Comparison of ENCODE assay signal across 1 cellular context in the genomic region with DNA sequence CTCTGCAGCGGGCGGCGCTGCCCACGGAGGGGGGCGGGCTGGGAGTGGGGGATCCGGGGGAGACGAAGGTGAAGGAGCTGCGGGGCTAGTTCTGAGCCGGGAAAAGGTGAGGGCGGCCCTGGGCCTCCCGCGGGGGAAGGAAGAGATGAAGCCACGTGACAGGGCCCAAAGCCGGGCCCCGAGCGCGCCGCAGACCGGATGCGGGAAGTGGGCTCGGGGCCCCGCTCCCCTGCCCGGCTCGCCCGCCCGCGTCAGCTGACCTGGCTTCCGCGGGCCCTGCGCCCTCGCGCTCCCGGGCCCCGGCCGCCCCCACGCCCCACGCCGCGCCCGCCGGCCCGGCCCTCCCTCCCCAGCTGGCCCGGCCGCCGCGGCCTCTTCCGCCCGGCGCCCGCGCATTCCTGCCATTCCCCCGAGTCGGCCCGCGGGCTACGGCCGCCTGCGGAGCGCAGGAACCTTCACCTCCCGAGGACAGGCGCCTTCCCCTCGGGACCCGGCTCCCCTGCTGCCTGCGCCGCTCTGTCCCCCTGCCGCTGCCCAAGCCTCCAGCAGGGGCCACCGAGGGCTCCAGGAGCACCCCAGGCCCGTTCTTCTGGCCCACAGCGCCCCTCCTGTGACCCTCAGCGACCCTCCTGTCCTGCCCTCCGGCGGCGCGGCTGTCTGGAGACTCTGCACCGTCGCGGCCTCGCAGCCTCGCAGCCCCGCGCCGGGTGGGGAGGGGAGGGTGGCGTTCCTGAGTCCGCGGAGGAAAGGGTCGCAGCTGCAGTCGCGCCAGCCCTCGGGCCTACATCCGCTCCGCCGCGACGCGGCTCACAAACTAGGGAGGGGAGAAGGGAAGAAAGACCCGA.
A peak's percentile ranks its signal among the peaks of the same experiment; 100 is the strongest.
TF ChIP-seq lines count a peak whose summit lies in the region.

No MANE protein-coding gene starts in this region.

TF ChIP-seq in H1, 55 proteins besides CTCF, POLR2A, EP300 and RAD21:
- TF ChIP-seq SRF (IDR thresholded peaks at IDR 0.05; ENCODE audit: low read depth, low read length) (no peak), EZH2 (IDR thresholded peaks at IDR 0.05; ENCODE audit: low read depth, low read length, severe bottlenecking) (no peak), TAF7 (optimal IDR thresholded peaks at IDR 0.05; ENCODE audit: borderline replicate concordance, low read depth, low read length) (no peak), CBX5 (IDR thresholded peaks at IDR 0.05; ENCODE audit: low read depth, low read length) (no peak), SIRT6 (IDR thresholded peaks at IDR 0.05; ENCODE audit: low read length) (no peak), MAFK (IDR thresholded peaks at IDR 0.05; ENCODE audit: low read depth, low read length) (no peak), CHD1 (IDR thresholded peaks at IDR 0.05; ENCODE audit: low read depth, low read length) (no peak), KDM4A (IDR thresholded peaks at IDR 0.05; ENCODE audit: low read depth, low read length, severe bottlenecking) (peak; percentile 90), SP1 (IDR thresholded peaks at IDR 0.05; ENCODE audit: low read depth, low read length) (no peak), RBBP5 (IDR thresholded peaks at IDR 0.05; ENCODE audit: borderline replicate concordance, low read depth, low read length) (peak; percentile 36; the same call in 1 of the 2 replicates), BCL11A (IDR thresholded peaks at IDR 0.05; ENCODE audit: low read depth in 2 of 2, low read length in 2 of 2) (no peak), RXRA (IDR thresholded peaks at IDR 0.05; ENCODE audit: insufficient read depth, low read depth, low read length) (no peak), ZNF274 (IDR thresholded peaks at IDR 0.05; ENCODE audit: borderline replicate concordance, extremely low read depth, low read length) (no peak), JUN (IDR thresholded peaks at IDR 0.05; ENCODE audit: low read depth, low read length) (no peak), FOSL1 (IDR thresholded peaks at IDR 0.05; ENCODE audit: insufficient read depth, low read depth, low read length) (no peak), SUZ12 (IDR thresholded peaks at IDR 0.05; ENCODE audit: low read length) (no peak), ASH2L (IDR thresholded peaks at IDR 0.05; ENCODE audit: low read length) (peak; percentile 80), BACH1 (IDR thresholded peaks at IDR 0.05; ENCODE audit: low read length) (no peak; the same call in 1 of the 2 replicates), HDAC2 (IDR thresholded peaks at IDR 0.05; ENCODE audit: borderline replicate concordance in 1 of 2, low read depth in 2 of 2, low read length in 2 of 2) (0 out of 4 replicates have a peak, but pooled peaks of 1 of the 2 experiments have one; percentile 25), POU5F1 (IDR thresholded peaks at IDR 0.05; ENCODE audit: low read depth, low read length) (no peak), SAP30 (IDR thresholded peaks at IDR 0.05; ENCODE audit: insufficient read depth, insufficient replicate concordance, low read length) (no peak), TBP (IDR thresholded peaks at IDR 0.05; ENCODE audit: low read depth, low read length) (no peak), GABPA (IDR thresholded peaks at IDR 0.05; ENCODE audit: borderline replicate concordance, insufficient read depth, low read length) (no peak), TEAD4 (IDR thresholded peaks at IDR 0.05; ENCODE audit: low read depth, low read length) (peak; percentile 77), KDM1A (IDR thresholded peaks at IDR 0.05; ENCODE audit: borderline replicate concordance, low read length) (peak; percentile 87; the same call in 1 of the 2 replicates), BRCA1 (IDR thresholded peaks at IDR 0.05; ENCODE audit: low read depth, low read length) (no peak), TAF1 (IDR thresholded peaks at IDR 0.05; ENCODE audit: low read depth, low read length) (peak; percentile 53; the same call in 1 of the 2 replicates), EGR1 (IDR thresholded peaks at IDR 0.05; ENCODE audit: borderline replicate concordance, low read depth, low read length) (no peak), POLR2AphosphoS5 (IDR thresholded peaks at IDR 0.05; ENCODE audit: low read depth, low read length) (no peak; the same call in 1 of the 2 replicates), PHF8 (conservative IDR thresholded peaks at IDR 0.05; ENCODE audit: low read depth, low read length) (peak; percentile 37), CTBP2 (IDR thresholded peaks at IDR 0.05; ENCODE audit: borderline replicate concordance, insufficient read depth, insufficient read length, low read length) (no peak), SP4 (IDR thresholded peaks at IDR 0.05; ENCODE audit: low read length) (no peak), CHD2 (IDR thresholded peaks at IDR 0.05; ENCODE audit: low read length) (no peak), CREB1 (IDR thresholded peaks at IDR 0.05) (no peak)
- TF ChIP-seq, protein P1, sequence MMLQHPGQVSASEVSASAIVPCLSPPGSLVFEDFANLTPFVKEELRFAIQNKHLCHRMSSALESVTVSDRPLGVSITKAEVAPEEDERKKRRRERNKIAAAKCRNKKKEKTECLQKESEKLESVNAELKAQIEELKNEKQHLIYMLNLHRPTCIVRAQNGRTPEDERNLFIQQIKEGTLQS (IDR thresholded peaks at IDR 0.05; ENCODE audit: insufficient read depth, low read depth, low read length): peak; percentile 10; the same call in 1 of the 2 replicates
- TF ChIP-seq, protein P2, sequence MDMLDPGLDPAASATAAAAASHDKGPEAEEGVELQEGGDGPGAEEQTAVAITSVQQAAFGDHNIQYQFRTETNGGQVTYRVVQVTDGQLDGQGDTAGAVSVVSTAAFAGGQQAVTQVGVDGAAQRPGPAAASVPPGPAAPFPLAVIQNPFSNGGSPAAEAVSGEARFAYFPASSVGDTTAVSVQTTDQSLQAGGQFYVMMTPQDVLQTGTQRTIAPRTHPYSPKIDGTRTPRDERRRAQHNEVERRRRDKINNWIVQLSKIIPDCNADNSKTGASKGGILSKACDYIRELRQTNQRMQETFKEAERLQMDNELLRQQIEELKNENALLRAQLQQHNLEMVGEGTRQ (IDR thresholded peaks at IDR 0.05; ENCODE audit: low read length): peak; percentile 75
- TF ChIP-seq, protein P3, sequence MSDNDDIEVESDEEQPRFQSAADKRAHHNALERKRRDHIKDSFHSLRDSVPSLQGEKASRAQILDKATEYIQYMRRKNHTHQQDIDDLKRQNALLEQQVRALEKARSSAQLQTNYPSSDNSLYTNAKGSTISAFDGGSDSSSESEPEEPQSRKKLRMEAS (IDR thresholded peaks at IDR 0.05): peak; percentile 77
- TF ChIP-seq, protein P4, sequence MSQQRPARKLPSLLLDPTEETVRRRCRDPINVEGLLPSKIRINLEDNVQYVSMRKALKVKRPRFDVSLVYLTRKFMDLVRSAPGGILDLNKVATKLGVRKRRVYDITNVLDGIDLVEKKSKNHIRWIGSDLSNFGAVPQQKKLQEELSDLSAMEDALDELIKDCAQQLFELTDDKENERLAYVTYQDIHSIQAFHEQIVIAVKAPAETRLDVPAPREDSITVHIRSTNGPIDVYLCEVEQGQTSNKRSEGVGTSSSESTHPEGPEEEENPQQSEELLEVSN (IDR thresholded peaks at IDR 0.05): peak; percentile 43
- TF ChIP-seq, protein P5, sequence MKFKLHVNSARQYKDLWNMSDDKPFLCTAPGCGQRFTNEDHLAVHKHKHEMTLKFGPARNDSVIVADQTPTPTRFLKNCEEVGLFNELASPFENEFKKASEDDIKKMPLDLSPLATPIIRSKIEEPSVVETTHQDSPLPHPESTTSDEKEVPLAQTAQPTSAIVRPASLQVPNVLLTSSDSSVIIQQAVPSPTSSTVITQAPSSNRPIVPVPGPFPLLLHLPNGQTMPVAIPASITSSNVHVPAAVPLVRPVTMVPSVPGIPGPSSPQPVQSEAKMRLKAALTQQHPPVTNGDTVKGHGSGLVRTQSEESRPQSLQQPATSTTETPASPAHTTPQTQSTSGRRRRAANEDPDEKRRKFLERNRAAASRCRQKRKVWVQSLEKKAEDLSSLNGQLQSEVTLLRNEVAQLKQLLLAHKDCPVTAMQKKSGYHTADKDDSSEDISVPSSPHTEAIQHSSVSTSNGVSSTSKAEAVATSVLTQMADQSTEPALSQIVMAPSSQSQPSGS (IDR thresholded peaks at IDR 0.05; ENCODE audit: low read length): no peak
- TF ChIP-seq, protein P6, sequence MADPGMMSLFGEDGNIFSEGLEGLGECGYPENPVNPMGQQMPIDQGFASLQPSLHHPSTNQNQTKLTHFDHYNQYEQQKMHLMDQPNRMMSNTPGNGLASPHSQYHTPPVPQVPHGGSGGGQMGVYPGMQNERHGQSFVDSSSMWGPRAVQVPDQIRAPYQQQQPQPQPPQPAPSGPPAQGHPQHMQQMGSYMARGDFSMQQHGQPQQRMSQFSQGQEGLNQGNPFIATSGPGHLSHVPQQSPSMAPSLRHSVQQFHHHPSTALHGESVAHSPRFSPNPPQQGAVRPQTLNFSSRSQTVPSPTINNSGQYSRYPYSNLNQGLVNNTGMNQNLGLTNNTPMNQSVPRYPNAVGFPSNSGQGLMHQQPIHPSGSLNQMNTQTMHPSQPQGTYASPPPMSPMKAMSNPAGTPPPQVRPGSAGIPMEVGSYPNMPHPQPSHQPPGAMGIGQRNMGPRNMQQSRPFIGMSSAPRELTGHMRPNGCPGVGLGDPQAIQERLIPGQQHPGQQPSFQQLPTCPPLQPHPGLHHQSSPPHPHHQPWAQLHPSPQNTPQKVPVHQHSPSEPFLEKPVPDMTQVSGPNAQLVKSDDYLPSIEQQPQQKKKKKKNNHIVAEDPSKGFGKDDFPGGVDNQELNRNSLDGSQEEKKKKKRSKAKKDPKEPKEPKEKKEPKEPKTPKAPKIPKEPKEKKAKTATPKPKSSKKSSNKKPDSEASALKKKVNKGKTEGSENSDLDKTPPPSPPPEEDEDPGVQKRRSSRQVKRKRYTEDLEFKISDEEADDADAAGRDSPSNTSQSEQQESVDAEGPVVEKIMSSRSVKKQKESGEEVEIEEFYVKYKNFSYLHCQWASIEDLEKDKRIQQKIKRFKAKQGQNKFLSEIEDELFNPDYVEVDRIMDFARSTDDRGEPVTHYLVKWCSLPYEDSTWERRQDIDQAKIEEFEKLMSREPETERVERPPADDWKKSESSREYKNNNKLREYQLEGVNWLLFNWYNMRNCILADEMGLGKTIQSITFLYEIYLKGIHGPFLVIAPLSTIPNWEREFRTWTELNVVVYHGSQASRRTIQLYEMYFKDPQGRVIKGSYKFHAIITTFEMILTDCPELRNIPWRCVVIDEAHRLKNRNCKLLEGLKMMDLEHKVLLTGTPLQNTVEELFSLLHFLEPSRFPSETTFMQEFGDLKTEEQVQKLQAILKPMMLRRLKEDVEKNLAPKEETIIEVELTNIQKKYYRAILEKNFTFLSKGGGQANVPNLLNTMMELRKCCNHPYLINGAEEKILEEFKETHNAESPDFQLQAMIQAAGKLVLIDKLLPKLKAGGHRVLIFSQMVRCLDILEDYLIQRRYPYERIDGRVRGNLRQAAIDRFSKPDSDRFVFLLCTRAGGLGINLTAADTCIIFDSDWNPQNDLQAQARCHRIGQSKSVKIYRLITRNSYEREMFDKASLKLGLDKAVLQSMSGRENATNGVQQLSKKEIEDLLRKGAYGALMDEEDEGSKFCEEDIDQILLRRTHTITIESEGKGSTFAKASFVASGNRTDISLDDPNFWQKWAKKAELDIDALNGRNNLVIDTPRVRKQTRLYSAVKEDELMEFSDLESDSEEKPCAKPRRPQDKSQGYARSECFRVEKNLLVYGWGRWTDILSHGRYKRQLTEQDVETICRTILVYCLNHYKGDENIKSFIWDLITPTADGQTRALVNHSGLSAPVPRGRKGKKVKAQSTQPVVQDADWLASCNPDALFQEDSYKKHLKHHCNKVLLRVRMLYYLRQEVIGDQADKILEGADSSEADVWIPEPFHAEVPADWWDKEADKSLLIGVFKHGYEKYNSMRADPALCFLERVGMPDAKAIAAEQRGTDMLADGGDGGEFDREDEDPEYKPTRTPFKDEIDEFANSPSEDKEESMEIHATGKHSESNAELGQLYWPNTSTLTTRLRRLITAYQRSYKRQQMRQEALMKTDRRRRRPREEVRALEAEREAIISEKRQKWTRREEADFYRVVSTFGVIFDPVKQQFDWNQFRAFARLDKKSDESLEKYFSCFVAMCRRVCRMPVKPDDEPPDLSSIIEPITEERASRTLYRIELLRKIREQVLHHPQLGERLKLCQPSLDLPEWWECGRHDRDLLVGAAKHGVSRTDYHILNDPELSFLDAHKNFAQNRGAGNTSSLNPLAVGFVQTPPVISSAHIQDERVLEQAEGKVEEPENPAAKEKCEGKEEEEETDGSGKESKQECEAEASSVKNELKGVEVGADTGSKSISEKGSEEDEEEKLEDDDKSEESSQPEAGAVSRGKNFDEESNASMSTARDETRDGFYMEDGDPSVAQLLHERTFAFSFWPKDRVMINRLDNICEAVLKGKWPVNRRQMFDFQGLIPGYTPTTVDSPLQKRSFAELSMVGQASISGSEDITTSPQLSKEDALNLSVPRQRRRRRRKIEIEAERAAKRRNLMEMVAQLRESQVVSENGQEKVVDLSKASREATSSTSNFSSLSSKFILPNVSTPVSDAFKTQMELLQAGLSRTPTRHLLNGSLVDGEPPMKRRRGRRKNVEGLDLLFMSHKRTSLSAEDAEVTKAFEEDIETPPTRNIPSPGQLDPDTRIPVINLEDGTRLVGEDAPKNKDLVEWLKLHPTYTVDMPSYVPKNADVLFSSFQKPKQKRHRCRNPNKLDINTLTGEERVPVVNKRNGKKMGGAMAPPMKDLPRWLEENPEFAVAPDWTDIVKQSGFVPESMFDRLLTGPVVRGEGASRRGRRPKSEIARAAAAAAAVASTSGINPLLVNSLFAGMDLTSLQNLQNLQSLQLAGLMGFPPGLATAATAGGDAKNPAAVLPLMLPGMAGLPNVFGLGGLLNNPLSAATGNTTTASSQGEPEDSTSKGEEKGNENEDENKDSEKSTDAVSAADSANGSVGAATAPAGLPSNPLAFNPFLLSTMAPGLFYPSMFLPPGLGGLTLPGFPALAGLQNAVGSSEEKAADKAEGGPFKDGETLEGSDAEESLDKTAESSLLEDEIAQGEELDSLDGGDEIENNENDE (IDR thresholded peaks at IDR 0.05; ENCODE audit: insufficient replicate concordance, low read length): no peak
TF ChIP-seq in H1: peak in this region for 12.
